Comparison of ENCODE assay signal across 10 cellular contexts in the genomic region with DNA sequence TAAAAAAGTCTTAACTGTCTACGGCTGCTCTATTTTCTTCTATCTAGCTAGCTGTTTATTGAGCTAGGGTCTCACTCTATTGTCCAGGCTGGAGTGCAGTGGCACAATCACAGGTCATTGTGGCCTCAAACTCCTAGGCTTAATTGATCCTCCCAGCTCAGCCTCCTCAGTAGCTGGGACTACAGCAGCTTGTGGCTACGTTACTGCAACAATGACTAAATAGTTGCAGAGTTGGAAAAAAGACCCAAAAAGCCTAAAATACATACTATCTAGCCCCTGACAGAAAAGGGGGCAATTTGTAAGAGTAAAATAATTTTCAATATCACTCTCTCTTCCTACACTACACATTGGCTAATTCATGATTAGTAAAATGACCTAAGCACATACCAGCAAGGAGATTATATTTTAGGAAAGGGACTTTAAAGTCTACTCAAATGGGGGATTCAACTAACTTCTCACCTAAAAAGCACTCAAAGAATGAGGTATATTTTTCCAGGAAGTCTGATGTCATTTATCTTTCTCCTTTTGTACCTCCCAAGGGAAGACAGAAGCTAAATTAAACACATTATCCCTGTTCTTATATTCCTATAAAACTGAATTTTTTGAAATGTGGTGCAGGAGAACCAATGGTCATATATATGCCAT.
A peak's percentile ranks its signal among the peaks of the same experiment; 100 is the strongest.
DNase-seq lines count a peak whose midpoint lies in the region; ATAC-seq and TF ChIP-seq lines count a peak whose summit lies in the region.
"Had no signal": no experiment of that assay in that cellular context is flagged by ENCODE, and none has a peak within 500 bp of the region (broad histone marks: within the 10 kb centered on the region; RNA-seq: fewer than 3 reads in every experiment).

No MANE protein-coding gene starts in this region.

- H3K4ac ChIP-seq in neuronal stem cell (ENCODE audit: low read length), result no peak overlapping the region

- H4K20me1 ChIP-seq in fibroblast of lung (ENCODE audit: control insufficient read depth, extremely low read depth, insufficient read depth, low read length), result no peaks in the 10 kb centered on the region

- H3K27me3 ChIP-seq in fibroblast of lung (ENCODE audit: control insufficient read depth, insufficient read depth, low read length), result no peaks in the 10 kb centered on the region
- H3K27me3 ChIP-seq in neuronal stem cell (ENCODE audit: control insufficient read depth in 3 of 3, insufficient read depth in 3 of 3, low read depth in 1 of 3, low read length in 3 of 3), result no peaks in the 10 kb centered on the region

- H3K27ac ChIP-seq in fibroblast of lung (ENCODE audit: insufficient read depth, low read length) (peak overlapping the region; percentile 53), neuronal stem cell (replicated peaks; ENCODE audit: low read length) (no peak overlapping the region)

- no peaks in the 10 kb centered on the region for H3K27me3 Mint-ChIP-seq in T-cell

- no CpG with 5 or more reads among the region's 2 CpGs for WGBS in neuronal stem cell (ENCODE audit: extremely low coverage in 2 of 2, insufficient read length in 2 of 2, insufficient replicate concordance in 1 of 2), 2 donors

- H3K14ac ChIP-seq in neuronal stem cell (ENCODE audit: low read length), result no peak overlapping the region

- no peak overlapping the region for H2BK12ac ChIP-seq in neuronal stem cell (ENCODE audit: low read length)

- H2BK120ac ChIP-seq in neuronal stem cell (ENCODE audit: low read depth, low read length), result no peak overlapping the region

- H2BK5ac ChIP-seq in neuronal stem cell (ENCODE audit: low read length), result no peak overlapping the region

- peaks cover 6% of the 10 kb centered on the region for H3K79me1 ChIP-seq in neuronal stem cell (ENCODE audit: low read depth, low read length)

- POLR2A ChIA-PET in T-cell (lab: Charles Lee), result interaction anchor here (0.6 to 1.0 kb wide), 2 partner anchors 14 to 82 kb away, joined by 3 to 5 read pairs; no protein-coding TSS in a partner anchor

- H4K8ac ChIP-seq in neuronal stem cell (ENCODE audit: low read depth, low read length), result no peak overlapping the region

- peaks cover 46% of the 10 kb centered on the region for H3K36me3 Mint-ChIP-seq in T-cell

- CTCF ChIA-PET in T-cell (lab: Charles Lee), result interaction anchor here (0.5 to 6.7 kb wide), 24 partner anchors 8 to 379 kb away, joined by 3 to 209 read pairs (median 4); a partner anchor contains a TSS

- H3K4me2 ChIP-seq in fibroblast of lung (ENCODE audit: extremely low read depth, insufficient read depth, low read length) (peak overlapping the region; percentile 21), neuronal stem cell (ENCODE audit: insufficient read depth, low read length, poor library complexity, severe bottlenecking) (no peak overlapping the region)

- H3K9ac ChIP-seq in fibroblast of lung (ENCODE audit: insufficient read depth, low read length) (no peak overlapping the region), neuronal stem cell (ENCODE audit: low read depth, low read length, poor library complexity) (no peak overlapping the region)
- H3K9ac ChIP-seq: parathyroid adenoma had no signal

- H2AFZ ChIP-seq in fibroblast of lung (ENCODE audit: low read length) (no peak overlapping the region), neuronal stem cell (ENCODE audit: low read length) (no peak overlapping the region)
- H2AFZ ChIP-seq: parathyroid adenoma had no signal

- H4K91ac ChIP-seq in neuronal stem cell (ENCODE audit: low read depth, low read length, poor library complexity), result no peak overlapping the region

- H3K27ac Mint-ChIP-seq in T-cell, result peak overlapping the region; percentile 80 to 85

- H2AK5ac ChIP-seq in neuronal stem cell (ENCODE audit: low read depth, low read length), result no peak overlapping the region

- H2BK15ac ChIP-seq in neuronal stem cell (ENCODE audit: low read length), result no peak overlapping the region

- no peak overlapping the region for H3K4me3 Mint-ChIP-seq in T-cell

- TF ChIP-seq CTCF in fibroblast of lung (conservative IDR thresholded peaks at IDR 0.05 in 1 of 2, IDR thresholded peaks at IDR 0.05 in 1 of 2; ENCODE audit: low read depth in 1 of 2, low read length in 2 of 2), result no peak

- in situ Hi-C loops in KBM-7 (cut with MboI; ENCODE audit: low pct_unique_long_range_greater_than_20kb, low sequenced_read_pairs), result no loop called here

- H3K4me1 ChIP-seq in fibroblast of lung (ENCODE audit: control insufficient read depth, extremely low read depth, insufficient read depth, low read length) (peaks cover 17% of the 10 kb centered on the region), neuronal stem cell (ENCODE audit: control insufficient read depth in 2 of 2, insufficient read depth in 1 of 2, low read depth in 1 of 2, low read length in 2 of 2) (no peaks in the 10 kb centered on the region)
- H3K4me1 ChIP-seq: parathyroid adenoma had no signal

- intact Hi-C loops in sciatic nerve (cut with DNase I), result loop anchor here (5.0 kb wide), 1 partner anchor 109 kb away; no protein-coding TSS in a partner anchor

- peaks cover 7% of the 10 kb centered on the region for H3K36me3 ChIP-seq in fibroblast of lung (ENCODE audit: control insufficient read depth, insufficient read depth, low read length)
- peaks cover 29 to 94% of the 10 kb centered on the region in 2 donors for H3K36me3 ChIP-seq in neuronal stem cell (replicated peaks in 1 of 2; ENCODE audit: control insufficient read depth in 2 of 2, insufficient read depth in 2 of 2, low read length in 2 of 2)

- H3K23ac ChIP-seq in neuronal stem cell (ENCODE audit: low read depth, low read length, poor library complexity), result no peak overlapping the region

- peaks cover 15% of the 10 kb centered on the region for H3K79me2 ChIP-seq in fibroblast of lung (ENCODE audit: control insufficient read depth, insufficient read depth, low read length)

- H3K18ac ChIP-seq in neuronal stem cell (ENCODE audit: low read length), result no peak overlapping the region

- no peaks in the 10 kb centered on the region for H3K9me3 Mint-ChIP-seq in T-cell

- ATAC-seq in T-cell (replicated peaks in 1 of 4) (no peak), sciatic nerve (no peak), GM19023 (IDR thresholded peaks at IDR 0.05; ENCODE audit: unreplicated experiment) (no peak), HG02981 (IDR thresholded peaks at IDR 0.05; ENCODE audit: unreplicated experiment) (no peak)

- DNase-seq in EL, result peak; percentile 25
- no peak for DNase-seq in T-cell
- peak in 1 of 2 donors; percentile 84 for DNase-seq in fibroblast of lung (ENCODE audit: low read depth in 2 of 2)
- peak; percentile 19 for DNase-seq in sciatic nerve (ENCODE audit: low spot score)
- no peak for DNase-seq in neuronal stem cell (ENCODE audit: low spot score)
- no peak for DNase-seq in KBM-7
- DNase-seq: GF-D8 had no signal

- no peaks in the 10 kb centered on the region for H3K9me3 ChIP-seq in fibroblast of lung (ENCODE audit: control insufficient read depth, insufficient read depth, low read depth, low read length)
- H3K9me3 ChIP-seq in neuronal stem cell (replicated peaks in 1 of 2; ENCODE audit: control insufficient read depth in 2 of 2, insufficient read depth in 1 of 2, low read depth in 1 of 2, low read length in 2 of 2), result no peaks in the 10 kb centered on the region

- peaks cover 0 to 42% (median 26%) of the 10 kb centered on the region in 3 donors for H3K4me1 Mint-ChIP-seq in T-cell

- peak overlapping the region in 1 of 4 experiments; percentile 12 for H3K4me3 ChIP-seq in fibroblast of lung (replicated peaks in 1 of 4; ENCODE audit: control extremely low read depth in 1 of 4, insufficient read depth in 1 of 4, low read depth in 3 of 4, low read length in 4 of 4)
- H3K4me3 ChIP-seq in neuronal stem cell (ENCODE audit: low read length in 2 of 2), result no peak overlapping the region

Comparison
In these comparisons a context has a peak if more than half of its experiments do, and no peak if none do; other contexts are left out.
1. DNase-seq: peak in EL (single experiment) and sciatic nerve (single experiment); none in T-cell (0 of 34), neuronal stem cell (single experiment) and KBM-7 (single experiment).